10 cellular contexts compared by ENCODE assay signal in the genomic region with DNA sequence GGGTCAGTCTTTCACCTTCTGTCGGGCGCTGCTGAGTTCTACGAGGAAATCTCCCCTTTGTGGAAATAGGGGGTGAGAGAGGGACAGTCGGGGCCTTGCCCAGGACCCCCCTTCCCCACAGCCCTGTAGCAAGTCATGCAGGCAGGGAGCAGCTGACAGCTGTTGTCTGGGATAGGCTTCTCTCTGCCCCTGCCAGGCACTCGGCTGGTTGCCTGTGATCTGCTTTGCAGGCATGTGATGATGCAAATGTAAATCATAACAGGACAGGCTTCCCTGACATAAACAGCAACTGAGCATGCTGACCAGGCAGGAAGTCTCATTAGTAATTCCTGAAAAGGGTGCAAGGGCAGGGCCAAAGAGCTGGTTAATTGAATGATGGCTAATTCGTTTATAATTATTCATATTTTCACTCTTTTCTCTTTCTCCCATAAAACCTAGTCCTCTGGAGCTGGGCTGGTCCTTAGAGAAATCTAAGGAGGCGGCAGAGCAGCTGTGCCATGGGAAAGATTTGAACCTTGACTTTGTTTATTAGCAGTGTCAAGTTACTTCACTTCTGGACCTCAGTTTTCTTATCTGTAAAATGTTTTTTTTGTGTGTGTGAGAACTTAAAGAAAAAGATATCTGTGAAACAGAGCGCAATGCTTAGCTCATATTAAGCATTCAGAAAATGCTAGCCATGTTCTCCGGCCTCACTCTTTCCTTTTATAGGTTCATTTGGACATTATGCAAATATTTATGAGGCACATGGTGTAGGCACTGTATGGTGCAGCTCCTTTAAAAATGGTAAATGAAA.
DNase-seq lines count a peak whose midpoint lies in the region; TF ChIP-seq lines count a peak whose summit lies in the region.
"Had no signal": no experiment of that assay in that cellular context is flagged by ENCODE, and none has a peak within 500 bp of the region (broad histone marks: within the 10 kb centered on the region; RNA-seq: fewer than 3 reads in every experiment).

No MANE protein-coding gene starts in this region.

- H3K36me3 ChIP-seq in ovary: no peaks in the 10 kb centered on the region

- intact Hi-C loops in ovary (cut with DNase I): no loop called here

- 19 to 37% (median 25%) methylated on average over 9 of the region's 9 CpGs for WGBS in ovary, 3 donors

- no peak for TF ChIP-seq POLR2A in ovary (IDR thresholded peaks at IDR 0.05)

- H3K4me1 ChIP-seq in ovary (ENCODE audit: insufficient read depth): peaks cover 11% of the 10 kb centered on the region

- TF ChIP-seq CTCF in fibroblast of villous mesenchyme (IDR thresholded peaks at IDR 0.05; ENCODE audit: insufficient read depth, low read depth, low read length) (no peak), ovary (IDR thresholded peaks at IDR 0.05) (no peak)

- peak overlapping the region in 1 of 2 donors; percentile 65 for H3K27ac ChIP-seq in ovary
- H3K27ac ChIP-seq: KMS-11 had no signal

- H3K4me3 ChIP-seq in fibroblast of villous mesenchyme (ENCODE audit: low read depth, low read length): no peak overlapping the region
- H3K4me3 ChIP-seq in ovary: no peak overlapping the region

- no peaks in the 10 kb centered on the region for H3K9me3 ChIP-seq in ovary

- H3K27me3 ChIP-seq in ovary: no peaks in the 10 kb centered on the region

- DNase-seq in GM04504 (ENCODE audit: low read depth): peak; percentile 64
- DNase-seq in SK-N-DZ (ENCODE audit: low spot score): peak; percentile 46
- DNase-seq in fibroblast of villous mesenchyme (ENCODE audit: low read depth): peak; percentile 94
- DNase-seq in ovary: peak; percentile 43 to 72 (median 66)
- no peak for DNase-seq in stimulated activated CD4-positive, alpha-beta T cell treated with anti-CD3 and anti-CD28 coated beads, Interleukin-4, amount 100 ng/mL, for 24 hours
- DNase-seq in OCI-M1 (lab: John Stamatoyannopoulos, UW): no peak
- DNase-seq in activated CD8-positive, alpha-beta memory T cell treated with anti-CD3 and anti-CD28 coated beads, Interleukin-2, amount 50 U/mL, for 48 hours: no peak
- no peak for DNase-seq in NCI-H1436 (lab: John Stamatoyannopoulos, UW)
- DNase-seq: activated CD4-positive, alpha-beta T cell treated with anti-CD3 and anti-CD28 coated beads, Interleukin-2, amount 10 ng/mL, durations not matched to agents 24 days and 14 days had no signal

- no peak for TF ChIP-seq EP300 in ovary (IDR thresholded peaks at IDR 0.05)

Comparison
In these comparisons a context has a peak if more than half of its experiments do, and no peak if none do; other contexts are left out.
1. DNase-seq: peak in GM04504 (single experiment), SK-N-DZ (single experiment), fibroblast of villous mesenchyme (single experiment) and ovary (5 of 5); none in stimulated activated CD4-positive, alpha-beta T cell treated with anti-CD3 and anti-CD28 coated beads, Interleukin-4, amount 100 ng/mL, for 24 hours (single experiment), OCI-M1 (single experiment), activated CD8-positive, alpha-beta memory T cell treated with anti-CD3 and anti-CD28 coated beads, Interleukin-2, amount 50 U/mL, for 48 hours (single experiment) and NCI-H1436 (single experiment).